In genomic region chr5:177399903-177400868, GRCh38 we compare ENCODE assay signal across 1 cellular context.
TF ChIP-seq lines count a peak whose summit lies in the region.

PFN3 (minus strand) TSS chr5:177400661; CDS start chr5:177400576, 85 bp downstream.

TF ChIP-seq in GM23338, 12 proteins besides CTCF, POLR2A, EP300 and RAD21 (continued from another document):
- no peak for TF ChIP-seq ZNF462 (CRISPR knock-in tag; IDR thresholded peaks at IDR 0.05)
- no peak for TF ChIP-seq EZH2 (IDR thresholded peaks at IDR 0.05; ENCODE audit: low read depth, unreplicated experiment)
- peak; percentile 93 for TF ChIP-seq CREB1 (CRISPR knock-in tag; IDR thresholded peaks at IDR 0.05; ENCODE audit: low read depth)
- TF ChIP-seq ZNF114 (CRISPR knock-in tag; IDR thresholded peaks at IDR 0.05) = no peak
- TF ChIP-seq STAT1 (IDR thresholded peaks at IDR 0.05; ENCODE audit: unreplicated experiment) = no peak
- TF ChIP-seq EZH2phosphoT487 (IDR thresholded peaks at IDR 0.05; ENCODE audit: unreplicated experiment) = no peak
- TF ChIP-seq POLR2AphosphoS5 (IDR thresholded peaks at IDR 0.05; ENCODE audit: low read depth) = peak; percentile 41; the same call in 1 of the 2 replicates
- TF ChIP-seq REST (IDR thresholded peaks at IDR 0.05; ENCODE audit: unreplicated experiment) = no peak
- no peak for TF ChIP-seq ETS1 (IDR thresholded peaks at IDR 0.05)
- no peak for TF ChIP-seq JUNB (IDR thresholded peaks at IDR 0.05; ENCODE audit: unreplicated experiment)
- no peak for TF ChIP-seq NANOG (IDR thresholded peaks at IDR 0.05; ENCODE audit: borderline replicate concordance)
